3 cellular contexts compared by ENCODE assay signal in the genomic region with DNA sequence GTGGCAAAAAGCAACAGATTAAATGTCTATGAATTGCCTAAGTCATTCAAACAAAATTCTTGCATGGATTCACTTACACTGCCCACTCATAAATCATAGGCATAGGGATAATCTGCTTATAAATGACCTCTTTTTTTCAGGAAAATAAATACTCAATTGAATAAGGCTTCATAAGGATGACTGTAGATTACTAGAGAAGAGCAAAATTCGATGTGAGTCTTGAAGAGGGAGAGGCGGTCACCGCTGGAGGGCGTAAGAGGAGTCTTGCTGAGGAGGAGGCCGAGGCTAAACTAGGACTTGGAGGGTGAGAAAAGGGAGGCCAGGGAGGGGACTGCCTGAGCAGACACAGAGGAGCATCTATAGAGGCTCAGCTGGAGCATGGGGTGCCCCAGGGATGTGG.
TF ChIP-seq lines count a peak whose summit lies in the region.

No MANE protein-coding gene starts in this region.

TF ChIP-seq in SK-N-SH, 30 proteins besides CTCF, POLR2A, EP300 and RAD21:
- TF ChIP-seq PBX3 (IDR thresholded peaks at IDR 0.05) = no peak
- no peak for TF ChIP-seq MEF2A (IDR thresholded peaks at IDR 0.05; ENCODE audit: borderline replicate concordance, low read depth)
- no peak for TF ChIP-seq NFIC (IDR thresholded peaks at IDR 0.05; ENCODE audit: borderline replicate concordance)
- TF ChIP-seq TAF1 (IDR thresholded peaks at IDR 0.05; ENCODE audit: borderline replicate concordance, low read depth, low read length) = no peak
- TF ChIP-seq RCOR1 (IDR thresholded peaks at IDR 0.05; ENCODE audit: low read length) = no peak
- no peak for TF ChIP-seq EZH2phosphoT487 (IDR thresholded peaks at IDR 0.05; ENCODE audit: borderline replicate concordance, low read depth)
- no peak for TF ChIP-seq FOXM1 (IDR thresholded peaks at IDR 0.05; ENCODE audit: low read depth)
- TF ChIP-seq RXRA (IDR thresholded peaks at IDR 0.05; ENCODE audit: borderline replicate concordance, low read depth) = no peak
- no peak for TF ChIP-seq GATA2 (CRISPR knock-in tag; IDR thresholded peaks at IDR 0.05)
- TF ChIP-seq ZBTB33 (IDR thresholded peaks at IDR 0.05; ENCODE audit: borderline replicate concordance, low read depth) = no peak
- TF ChIP-seq POLR2AphosphoS5 (IDR thresholded peaks at IDR 0.05; ENCODE audit: low read depth, low read length) = no peak

TF ChIP-seq in SK-N-SH treated with all-trans-retinoic acid at 6 μM for 48 hours, 23 proteins besides CTCF, POLR2A, EP300 and RAD21:
- no peak for TF ChIP-seq RARB (CRISPR knock-in tag; IDR thresholded peaks at IDR 0.05)
- TF ChIP-seq, protein P1, sequence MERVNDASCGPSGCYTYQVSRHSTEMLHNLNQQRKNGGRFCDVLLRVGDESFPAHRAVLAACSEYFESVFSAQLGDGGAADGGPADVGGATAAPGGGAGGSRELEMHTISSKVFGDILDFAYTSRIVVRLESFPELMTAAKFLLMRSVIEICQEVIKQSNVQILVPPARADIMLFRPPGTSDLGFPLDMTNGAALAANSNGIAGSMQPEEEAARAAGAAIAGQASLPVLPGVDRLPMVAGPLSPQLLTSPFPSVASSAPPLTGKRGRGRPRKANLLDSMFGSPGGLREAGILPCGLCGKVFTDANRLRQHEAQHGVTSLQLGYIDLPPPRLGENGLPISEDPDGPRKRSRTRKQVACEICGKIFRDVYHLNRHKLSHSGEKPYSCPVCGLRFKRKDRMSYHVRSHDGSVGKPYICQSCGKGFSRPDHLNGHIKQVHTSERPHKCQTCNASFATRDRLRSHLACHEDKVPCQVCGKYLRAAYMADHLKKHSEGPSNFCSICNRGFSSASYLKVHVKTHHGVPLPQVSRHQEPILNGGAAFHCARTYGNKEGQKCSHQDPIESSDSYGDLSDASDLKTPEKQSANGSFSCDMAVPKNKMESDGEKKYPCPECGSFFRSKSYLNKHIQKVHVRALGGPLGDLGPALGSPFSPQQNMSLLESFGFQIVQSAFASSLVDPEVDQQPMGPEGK (CRISPR knock-in tag; IDR thresholded peaks at IDR 0.05; ENCODE audit: borderline replicate concordance) = no peak
- TF ChIP-seq ZFP3 (CRISPR knock-in tag; IDR thresholded peaks at IDR 0.05) = no peak
- TF ChIP-seq ISL1 (CRISPR knock-in tag; IDR thresholded peaks at IDR 0.05) = no peak
- no peak for TF ChIP-seq ZNF565 (CRISPR knock-in tag; conservative IDR thresholded peaks at IDR 0.05; ENCODE audit: low read depth)
- TF ChIP-seq ARNTL (CRISPR knock-in tag; IDR thresholded peaks at IDR 0.05; ENCODE audit: borderline replicate concordance, low read depth) = no peak
- no peak for TF ChIP-seq ESRRG (CRISPR knock-in tag; IDR thresholded peaks at IDR 0.05)
- no peak for TF ChIP-seq ZC3H10 (CRISPR knock-in tag; IDR thresholded peaks at IDR 0.05)
- no peak for TF ChIP-seq TCF4 (CRISPR knock-in tag; IDR thresholded peaks at IDR 0.05; ENCODE audit: borderline replicate concordance)
- TF ChIP-seq, protein P2, sequence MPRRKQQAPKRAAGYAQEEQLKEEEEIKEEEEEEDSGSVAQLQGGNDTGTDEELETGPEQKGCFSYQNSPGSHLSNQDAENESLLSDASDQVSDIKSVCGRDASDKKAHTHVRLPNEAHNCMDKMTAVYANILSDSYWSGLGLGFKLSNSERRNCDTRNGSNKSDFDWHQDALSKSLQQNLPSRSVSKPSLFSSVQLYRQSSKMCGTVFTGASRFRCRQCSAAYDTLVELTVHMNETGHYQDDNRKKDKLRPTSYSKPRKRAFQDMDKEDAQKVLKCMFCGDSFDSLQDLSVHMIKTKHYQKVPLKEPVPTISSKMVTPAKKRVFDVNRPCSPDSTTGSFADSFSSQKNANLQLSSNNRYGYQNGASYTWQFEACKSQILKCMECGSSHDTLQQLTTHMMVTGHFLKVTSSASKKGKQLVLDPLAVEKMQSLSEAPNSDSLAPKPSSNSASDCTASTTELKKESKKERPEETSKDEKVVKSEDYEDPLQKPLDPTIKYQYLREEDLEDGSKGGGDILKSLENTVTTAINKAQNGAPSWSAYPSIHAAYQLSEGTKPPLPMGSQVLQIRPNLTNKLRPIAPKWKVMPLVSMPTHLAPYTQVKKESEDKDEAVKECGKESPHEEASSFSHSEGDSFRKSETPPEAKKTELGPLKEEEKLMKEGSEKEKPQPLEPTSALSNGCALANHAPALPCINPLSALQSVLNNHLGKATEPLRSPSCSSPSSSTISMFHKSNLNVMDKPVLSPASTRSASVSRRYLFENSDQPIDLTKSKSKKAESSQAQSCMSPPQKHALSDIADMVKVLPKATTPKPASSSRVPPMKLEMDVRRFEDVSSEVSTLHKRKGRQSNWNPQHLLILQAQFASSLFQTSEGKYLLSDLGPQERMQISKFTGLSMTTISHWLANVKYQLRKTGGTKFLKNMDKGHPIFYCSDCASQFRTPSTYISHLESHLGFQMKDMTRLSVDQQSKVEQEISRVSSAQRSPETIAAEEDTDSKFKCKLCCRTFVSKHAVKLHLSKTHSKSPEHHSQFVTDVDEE (CRISPR knock-in tag; IDR thresholded peaks at IDR 0.05) = no peak
- no peak for TF ChIP-seq BACH2 (CRISPR knock-in tag; IDR thresholded peaks at IDR 0.05; ENCODE audit: borderline replicate concordance)
- TF ChIP-seq ZNF70 (CRISPR knock-in tag; IDR thresholded peaks at IDR 0.05) = no peak
- TF ChIP-seq TOX (CRISPR knock-in tag; IDR thresholded peaks at IDR 0.05; ENCODE audit: borderline replicate concordance) = no peak
- no peak for TF ChIP-seq SNAI2 (CRISPR knock-in tag; IDR thresholded peaks at IDR 0.05)

TF ChIP-seq in IMR-90, 13 proteins besides CTCF, POLR2A, EP300 and RAD21:
- TF ChIP-seq, protein P3, sequence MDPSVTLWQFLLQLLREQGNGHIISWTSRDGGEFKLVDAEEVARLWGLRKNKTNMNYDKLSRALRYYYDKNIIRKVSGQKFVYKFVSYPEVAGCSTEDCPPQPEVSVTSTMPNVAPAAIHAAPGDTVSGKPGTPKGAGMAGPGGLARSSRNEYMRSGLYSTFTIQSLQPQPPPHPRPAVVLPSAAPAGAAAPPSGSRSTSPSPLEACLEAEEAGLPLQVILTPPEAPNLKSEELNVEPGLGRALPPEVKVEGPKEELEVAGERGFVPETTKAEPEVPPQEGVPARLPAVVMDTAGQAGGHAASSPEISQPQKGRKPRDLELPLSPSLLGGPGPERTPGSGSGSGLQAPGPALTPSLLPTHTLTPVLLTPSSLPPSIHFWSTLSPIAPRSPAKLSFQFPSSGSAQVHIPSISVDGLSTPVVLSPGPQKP (IDR thresholded peaks at IDR 0.05; ENCODE audit: borderline replicate concordance, low read depth, low read length) = no peak
- TF ChIP-seq NFE2L2 (IDR thresholded peaks at IDR 0.05; ENCODE audit: low read depth, low read length) = no peak
- no peak for TF ChIP-seq BHLHE40 (IDR thresholded peaks at IDR 0.05; ENCODE audit: low read depth, low read length)
- no peak for TF ChIP-seq MXI1 (IDR thresholded peaks at IDR 0.05; ENCODE audit: borderline replicate concordance, low read depth, low read length)
- TF ChIP-seq MAZ (IDR thresholded peaks at IDR 0.05; ENCODE audit: borderline replicate concordance, low read depth, low read length) = no peak
- TF ChIP-seq FOS (IDR thresholded peaks at IDR 0.05; ENCODE audit: low read depth, low read length) = no peak
- no peak for TF ChIP-seq RCOR1 (IDR thresholded peaks at IDR 0.05; ENCODE audit: insufficient replicate concordance, low read length)
- TF ChIP-seq SMC3 (IDR thresholded peaks at IDR 0.05; ENCODE audit: low read depth, low read length) = no peak
- TF ChIP-seq CEBPB (IDR thresholded peaks at IDR 0.05; ENCODE audit: low read depth, low read length) = no peak
- TF ChIP-seq RFX5 (IDR thresholded peaks at IDR 0.05; ENCODE audit: low read depth, low read length) = no peak
- no peak for TF ChIP-seq USF2 (IDR thresholded peaks at IDR 0.05; ENCODE audit: low read depth, low read length)
- no peak for TF ChIP-seq CHD1 (IDR thresholded peaks at IDR 0.05; ENCODE audit: low read depth, low read length)
- TF ChIP-seq MAFK (IDR thresholded peaks at IDR 0.05; ENCODE audit: low read depth, low read length) = no peak
